In genomic region chr10:67884842-67885680, GRCh38 we compare ENCODE assay signal across 8 cellular contexts. TPM values are rescaled to one million over a fixed set of nuclear protein-coding genes. Genes with fewer than 3 reads are reported as not detected.
A peak's percentile ranks its signal among the peaks of the same experiment; 100 is the strongest.
DNase-seq lines count a peak whose midpoint lies in the region; ATAC-seq and TF ChIP-seq lines count a peak whose summit lies in the region.

No MANE protein-coding gene starts in this region.

- peaks cover 4% of the 10 kb centered on the region for H3K27me3 Mint-ChIP-seq in stimulated activated naive CD8-positive, alpha-beta T cell treated with anti-CD3 and anti-CD28 coated beads, Interleukin-15, Interleukin-2, amounts not matched to agents 100 ng/mL and 50 ng/mL, for 24 hours

- H3F3A ChIP-seq in GM23248 (ENCODE audit: insufficient read depth): peaks cover 33% of the 10 kb centered on the region
- H3F3A ChIP-seq in neural cell (ENCODE audit: insufficient read depth, low read length, poor library complexity, severe bottlenecking): no peaks in the 10 kb centered on the region

- peak overlapping the region; percentile 73 for H3K9ac ChIP-seq in DND-41 (ENCODE audit: low read depth, low read length)
- peak overlapping the region; percentile 84 for H3K9ac ChIP-seq in GM23248
- H3K9ac ChIP-seq in neural cell (ENCODE audit: low read length): peak overlapping the region; percentile 84

- H3K9me3 Mint-ChIP-seq in stimulated activated naive CD8-positive, alpha-beta T cell treated with anti-CD3 and anti-CD28 coated beads, Interleukin-15, Interleukin-2, amounts not matched to agents 100 ng/mL and 50 ng/mL, for 24 hours: no peaks in the 10 kb centered on the region

- H3K27me3 ChIP-seq in DND-41 (ENCODE audit: insufficient read depth, low read length, poor library complexity) (no peaks in the 10 kb centered on the region), GM23248 (replicated peaks; ENCODE audit: insufficient read depth) (no peaks in the 10 kb centered on the region), neural cell (ENCODE audit: insufficient read depth, low read depth, low read length) (no peaks in the 10 kb centered on the region)

- H4K20me1 ChIP-seq in DND-41 (ENCODE audit: insufficient read depth, low read length): peaks cover 11% of the 10 kb centered on the region; the same call in 1 of the 2 replicates
- H4K20me1 ChIP-seq in GM23248 (ENCODE audit: insufficient read depth): no peaks in the 10 kb centered on the region
- H4K20me1 ChIP-seq in neural cell (ENCODE audit: insufficient read depth): no peaks in the 10 kb centered on the region

- no peaks in the 10 kb centered on the region for H3K9me3 ChIP-seq in DND-41 (ENCODE audit: insufficient read depth, low read length, severe bottlenecking)
- no peaks in the 10 kb centered on the region for H3K9me3 ChIP-seq in GM23248 (ENCODE audit: low read depth)
- H3K9me3 ChIP-seq in KOPT-K1 (ENCODE audit: insufficient read depth, low read length, poor library complexity, severe bottlenecking): no peaks in the 10 kb centered on the region
- no peaks in the 10 kb centered on the region for H3K9me3 ChIP-seq in neural cell (ENCODE audit: low read length)

- H3K9me2 ChIP-seq in GM23248 (ENCODE audit: insufficient read depth) (no peaks in the 10 kb centered on the region), neural cell (ENCODE audit: insufficient read depth, low read length) (no peaks in the 10 kb centered on the region)

- H3K79me2 ChIP-seq in DND-41 (ENCODE audit: insufficient read depth, low read length) (peaks cover 43% of the 10 kb centered on the region), GM23248 (ENCODE audit: insufficient read depth) (peaks cover 50% of the 10 kb centered on the region), neural cell (replicated peaks; ENCODE audit: insufficient read depth, low read length) (peaks cover 31% of the 10 kb centered on the region)

- H2AFZ ChIP-seq in DND-41 (ENCODE audit: low read depth, low read length) (peak overlapping the region; percentile 91), GM23248 (peak overlapping the region; percentile 52), neural cell (ENCODE audit: low read depth, low read length) (no peak overlapping the region)

- peaks cover 30% of the 10 kb centered on the region for H3K4me1 ChIP-seq in DND-41 (ENCODE audit: insufficient read depth, low read length)
- peaks cover 14% of the 10 kb centered on the region for H3K4me1 ChIP-seq in GM23248 (ENCODE audit: insufficient read depth)

- H3K36me3 Mint-ChIP-seq in stimulated activated naive CD8-positive, alpha-beta T cell treated with anti-CD3 and anti-CD28 coated beads, Interleukin-15, Interleukin-2, amounts not matched to agents 100 ng/mL and 50 ng/mL, for 24 hours (ENCODE audit: low read depth): peaks cover 29% of the 10 kb centered on the region

- TF ChIP-seq CTCF in DND-41 (IDR thresholded peaks at IDR 0.05; ENCODE audit: borderline replicate concordance, extremely low read depth, low read length, poor library complexity, severe bottlenecking) (no peak), foreskin fibroblast (IDR thresholded peaks at IDR 0.05; ENCODE audit: low read depth, low read length) (no peak), neural cell (IDR thresholded peaks at IDR 0.05; ENCODE audit: poor library complexity, severe bottlenecking) (peak; percentile 50)

- no peak for TF ChIP-seq RAD21 in neural cell (conservative IDR thresholded peaks at IDR 0.05)

- H3K4me1 Mint-ChIP-seq in stimulated activated naive CD8-positive, alpha-beta T cell treated with anti-CD3 and anti-CD28 coated beads, Interleukin-15, Interleukin-2, amounts not matched to agents 100 ng/mL and 50 ng/mL, for 24 hours (ENCODE audit: low read depth): peaks cover 29% of the 10 kb centered on the region

- peak; percentile 81 for ATAC-seq in DND-41 (ENCODE audit: insufficient read depth, low read depth)

- peak; percentile 83 for DNase-seq in DND-41
- peak; percentile 88 for DNase-seq in GM23248
- peak; percentile 9 for DNase-seq in SIG-M5 (lab: John Stamatoyannopoulos, UW)
- DNase-seq in activated gamma-delta T cell treated with Interleukin-2 at 50 U/mL for 16 hours: peak; percentile 73
- DNase-seq in foreskin fibroblast: peak; percentile 73 to 86

- peak overlapping the region; percentile 75 for H3K4me2 ChIP-seq in DND-41 (ENCODE audit: insufficient read depth, low read length)
- H3K4me2 ChIP-seq in GM23248 (ENCODE audit: unreplicated experiment): peak overlapping the region; percentile 93
- peak overlapping the region; percentile 77 for H3K4me2 ChIP-seq in neural cell (ENCODE audit: low read length)

- peak; percentile 62 for TF ChIP-seq EP300 in neural cell (conservative IDR thresholded peaks at IDR 0.05; ENCODE audit: poor library complexity, severe bottlenecking)

- peak overlapping the region; percentile 43 for H3K27ac ChIP-seq in DND-41 (ENCODE audit: low read length)
- peak overlapping the region; percentile 87 for H3K27ac ChIP-seq in GM23248
- H3K27ac ChIP-seq in KOPT-K1 (ENCODE audit: low read depth, low read length, poor library complexity, severe bottlenecking): peak overlapping the region; percentile 81
- peak overlapping the region; percentile 77 for H3K27ac ChIP-seq in neural cell (ENCODE audit: low read length)

- WGBS in GM23248 (ENCODE audit: low coverage in 1 of 2, low lambda C conversion rate in 2 of 2, missing lambda C conversion rate in 2 of 2), 2 experiments: 1% methylated on average over 45 to 60 of the region's 73 CpGs

- H3K4me3 ChIP-seq in DND-41 (ENCODE audit: low read depth in 1 of 2, low read length in 2 of 2) (peak overlapping the region; percentile 63 to 86), GM23248 (peak overlapping the region; percentile 85), foreskin fibroblast (ENCODE audit: low read depth in 1 of 2, low read length in 2 of 2) (peak overlapping the region; percentile 75 to 95), neural cell (ENCODE audit: low read length) (peak overlapping the region; percentile 82)

- H3K27ac Mint-ChIP-seq in stimulated activated naive CD8-positive, alpha-beta T cell treated with anti-CD3 and anti-CD28 coated beads, Interleukin-15, Interleukin-2, amounts not matched to agents 100 ng/mL and 50 ng/mL, for 24 hours: peak overlapping the region; percentile 71

- H3K4me3 Mint-ChIP-seq in stimulated activated naive CD8-positive, alpha-beta T cell treated with anti-CD3 and anti-CD28 coated beads, Interleukin-15, Interleukin-2, amounts not matched to agents 100 ng/mL and 50 ng/mL, for 24 hours: peak overlapping the region; percentile 96

- in situ Hi-C loops in GM23248 (cut with MboI): no loop called here

- H3K36me3 ChIP-seq in DND-41 (ENCODE audit: insufficient read depth, low read length) (peaks cover 32% of the 10 kb centered on the region), GM23248 (ENCODE audit: low read depth) (peaks cover 32% of the 10 kb centered on the region), KOPT-K1 (ENCODE audit: insufficient read depth, low read length) (peaks cover 33% of the 10 kb centered on the region), neural cell (ENCODE audit: insufficient read depth, low read length) (no peaks in the 10 kb centered on the region)

TF ChIP-seq in neural cell, 6 proteins besides CTCF, POLR2A, EP300 and RAD21:
- peak; percentile 54 for TF ChIP-seq TAF1 (IDR thresholded peaks at IDR 0.05; ENCODE audit: low read depth)
- TF ChIP-seq SMC3 (conservative IDR thresholded peaks at IDR 0.05; ENCODE audit: poor library complexity): peak; percentile 26
- TF ChIP-seq REST (IDR thresholded peaks at IDR 0.05; ENCODE audit: borderline replicate concordance): no peak
- peak; percentile 13 for TF ChIP-seq MXI1 (conservative IDR thresholded peaks at IDR 0.05; ENCODE audit: poor library complexity, severe bottlenecking)
- TF ChIP-seq EZH2 (IDR thresholded peaks at IDR 0.05; ENCODE audit: borderline replicate concordance, insufficient read depth, low read length, poor library complexity, severe bottlenecking): no peak
- TF ChIP-seq POLR2AphosphoS5 (IDR thresholded peaks at IDR 0.05): peak; percentile 25

RNA-seq across cellular contexts. Expression of gene SIRT1, which starts 0.6 kb away (rescaled TPM):
- total RNA-seq in GM23248 (2014; rRNA removed; shearing (Covaris generic)): 14.6 and 15.7 TPM in 2 replicates
- polyA plus RNA-seq in GM23248 (2016; fragmentation: Nextera tagmentation; extraction: Ambion mirVana) (9.4 and 10.1 TPM in 2 replicates), neural cell (30.5 and 38.6 TPM in 2 replicates)
- polyA minus RNA-seq in neural cell: 42.1 and 44.8 TPM in 2 replicates

RNA-seq across cellular contexts. Expression of gene DNAJC12, which starts 47.1 kb away (rescaled TPM):
- total RNA-seq in GM23248 (2014; rRNA removed; shearing (Covaris generic)): 0.76 and 3.4 TPM in 2 replicates
- 1.2 and 1.4 TPM in 2 replicates for polyA plus RNA-seq in GM23248 (2016; fragmentation: Nextera tagmentation; extraction: Ambion mirVana)
- polyA plus RNA-seq in neural cell: 22.3 and 32.2 TPM in 2 replicates
- polyA minus RNA-seq in neural cell: 8.8 and 9.5 TPM in 2 replicates

Comparison
In these comparisons a context has a peak if more than half of its experiments do, and no peak if none do; other contexts are left out.
1. Peak in every context shown above with its lines: DNase-seq, ATAC-seq, H3K4me3 ChIP-seq and H3K27ac ChIP-seq.
2. DNase-seq: peak in every context shown above with its lines; median percentile 88 in GM23248; 83 in DND-41; 80 in foreskin fibroblast; 73 in activated gamma-delta T cell treated with Interleukin-2 at 50 U/mL for 16 hours; 9 in SIG-M5.